24 cellular contexts compared by ENCODE assay signal in genomic region chr22:44063462-44064371, GRCh38. TPM values are rescaled to one million over a fixed set of nuclear protein-coding genes. Genes with fewer than 3 reads are reported as not detected.
DNase-seq lines count a peak whose midpoint lies in the region; ATAC-seq, FAIRE-seq and TF ChIP-seq lines count a peak whose summit lies in the region.
"Had no signal": no experiment of that assay in that cellular context is flagged by ENCODE, and none has a peak within 500 bp of the region (broad histone marks: within the 10 kb centered on the region; RNA-seq: fewer than 3 reads in every experiment).

No MANE protein-coding gene starts in this region.

- H3K27ac ChIP-seq in right cardiac atrium (ENCODE audit: low read length): no peak overlapping the region
- H3K27ac ChIP-seq in right atrium auricular region: no peak overlapping the region
- H3K27ac ChIP-seq in GM23338 (ENCODE audit: low read depth): no peak overlapping the region
- H3K27ac ChIP-seq in H1 (ENCODE audit: low read depth, low read length): no peak overlapping the region; the same call in 1 of the 2 replicates
- H3K27ac ChIP-seq: ascending aorta, HL-60, uterus, WERI-Rb-1 had no signal

- no peak overlapping the region for H3K4me2 ChIP-seq in GM23338
- no peak overlapping the region for H3K4me2 ChIP-seq in H1 (ENCODE audit: insufficient read depth in 1 of 2, low read depth in 2 of 2, low read length in 2 of 2)

- no peak overlapping the region for H3K56ac ChIP-seq in H1 (replicated peaks; ENCODE audit: insufficient read length, low read depth, low read length)

- H3K9ac ChIP-seq in H1 (replicated peaks in 1 of 4; ENCODE audit: extremely low read depth in 1 of 4, low read depth in 3 of 4, low read length in 3 of 4): no peak overlapping the region

- H4K8ac ChIP-seq in H1 (ENCODE audit: extremely low read depth, insufficient read depth, low read length): peak overlapping the region; percentile 18; the same call in 1 of the 2 replicates

- H3K36me3 ChIP-seq in right atrium auricular region (no peaks in the 10 kb centered on the region), GM23338 (ENCODE audit: insufficient read depth) (no peaks in the 10 kb centered on the region), H1 (ENCODE audit: control insufficient read depth in 2 of 4, insufficient read depth in 4 of 4, low read length in 3 of 4) (no peaks in the 10 kb centered on the region)
- H3K36me3 ChIP-seq: ascending aorta, uterus, WERI-Rb-1 had no signal

- no peak overlapping the region for H4K5ac ChIP-seq in H1 (ENCODE audit: insufficient read length, low read depth, low read length)

- no peaks in the 10 kb centered on the region for H3K27me3 ChIP-seq in right cardiac atrium (ENCODE audit: control insufficient read depth, insufficient read depth)
- H3K27me3 ChIP-seq in right atrium auricular region: no peaks in the 10 kb centered on the region
- no peaks in the 10 kb centered on the region for H3K27me3 ChIP-seq in GM23338 (ENCODE audit: insufficient read depth)
- no peaks in the 10 kb centered on the region for H3K27me3 ChIP-seq in H1 (replicated peaks in 1 of 4; ENCODE audit: control insufficient read depth in 3 of 4, extremely low read depth in 1 of 4, insufficient read depth in 3 of 4, low read length in 3 of 4)
- H3K27me3 ChIP-seq: ascending aorta, uterus had no signal

- ATAC-seq in right cardiac atrium: no peak
- ATAC-seq in GM23338: no peak
- ATAC-seq in stimulated activated naive B cell treated with anti-CD40 and anti-IgM and Interleukin-4, amounts not matched to agents 10 μg/mL and 1 μg/mL and 100 μg/mL, for 72 hours (replicated peaks): peak in 1 of 2 donors; percentile 23
- ATAC-seq: activated naive CD4-positive, alpha-beta T cell treated with anti-CD3 and anti-CD28 coated beads, Interleukin-2, amount 50 U/mL, for 72 hours; stimulated activated effector memory CD8-positive, alpha-beta T cell treated with anti-CD3 and anti-CD28 coated beads, Interleukin-12 subunit alpha, Interleukin-12 subunit beta, amount 100 ng/mL, for 72 hours had no signal

- no peaks in the 10 kb centered on the region for H3K23me2 ChIP-seq in H1 (ENCODE audit: low read depth, low read length)

- H3K9me2 ChIP-seq in GM23338 (ENCODE audit: insufficient read depth): no peaks in the 10 kb centered on the region

- peaks cover 6% of the 10 kb centered on the region for H3K9me3 Mint-ChIP-seq in GM23338
- H3K9me3 Mint-ChIP-seq in stimulated activated naive B cell treated with anti-CD40 and anti-IgM and Interleukin-4, amounts not matched to agents 10 μg/mL and 1 μg/mL and 100 μg/mL, for 72 hours: peaks cover 5% of the 10 kb centered on the region in 2 donors
- H3K9me3 Mint-ChIP-seq: activated naive CD4-positive, alpha-beta T cell treated with anti-CD3 and anti-CD28 coated beads, Interleukin-2, amount 50 U/mL, for 72 hours; stimulated activated effector memory CD8-positive, alpha-beta T cell treated with anti-CD3 and anti-CD28 coated beads, Interleukin-12 subunit alpha, Interleukin-12 subunit beta, amount 100 ng/mL, for 72 hours had no signal

- DNase-seq in right cardiac atrium (peak in 2 of 3 donors; percentile 43 to 51), right atrium auricular region (ENCODE audit: low spot score) (no peak), GM23338 (ENCODE audit: low spot score) (no peak), H1 (ENCODE audit: low read depth in 1 of 2, low spot score in 2 of 2) (no peak), iPS-NIHi7 (ENCODE audit: extremely low spot score) (no peak)
- peak; percentile 15 for DNase-seq in stimulated activated naive B cell treated with anti-CD40 and anti-IgM and Interleukin-4, amounts not matched to agents 10 μg/mL and 1 μg/mL and 100 μg/mL, for 72 hours
- DNase-seq in NK-92 treated with Interleukin-12 subunit alpha and Interleukin-12 subunit beta, amount 100 ng/mL, for 24 hours (lab: John Stamatoyannopoulos, UW): no peak
- no peak for DNase-seq in activated naive CD4-positive, alpha-beta T cell (lab: John Stamatoyannopoulos, UW)
- DNase-seq: activated CD4-positive, alpha-beta T cell treated with anti-CD3 and anti-CD28 coated beads, Interleukin-2, amount 50 U/mL, for 1 hour; Caco-2; central memory CD4-positive, alpha-beta T cell; DMS79; HCEC 1CT; kidney glomerular epithelial cell; NCI-H1048; NCI-H1694 treated with DMSO at 0.1 percent for 48 hours; NCI-H526 treated with DMSO at 0.1 percent for 48 hours; uterus; WERI-Rb-1 had no signal

- no peaks in the 10 kb centered on the region for H3F3A ChIP-seq in GM23338 (replicated peaks; ENCODE audit: low read depth)

- no peak overlapping the region for H3K18ac ChIP-seq in H1 (ENCODE audit: extremely low read depth, low read length)

- H3K4me1 ChIP-seq in right cardiac atrium (ENCODE audit: control insufficient read depth, insufficient read depth, low read length): no peaks in the 10 kb centered on the region
- H3K4me1 ChIP-seq in right atrium auricular region: peaks cover 0 to 49% of the 10 kb centered on the region in 2 donors
- H3K4me1 ChIP-seq in GM23338 (ENCODE audit: insufficient read depth): no peaks in the 10 kb centered on the region
- peaks cover 0 to 10% (median 7%) of the 10 kb centered on the region in 4 experiments; a peak in 5 of 7 replicates for H3K4me1 ChIP-seq in H1 (replicated peaks in 1 of 4; ENCODE audit: control insufficient read depth in 3 of 4, insufficient read depth in 4 of 4, low read length in 3 of 4)
- H3K4me1 ChIP-seq: ascending aorta had no signal

- H2AK5ac ChIP-seq in H1 (ENCODE audit: low read depth, low read length): no peak overlapping the region

- no peak for TF ChIP-seq EP300 in H1 (IDR thresholded peaks at IDR 0.05; ENCODE audit: borderline replicate concordance in 1 of 2, low read depth in 2 of 2, low read length in 2 of 2)

- POLR2A ChIA-PET in H1 (lab: Charles Lee; ENCODE audit: partially characterized antibody): interaction anchor here (0.9 kb wide), 1 partner anchor 47 kb away, joined by 3 read pairs; no protein-coding TSS in a partner anchor

- no peaks in the 10 kb centered on the region for H3K9me3 ChIP-seq in right cardiac atrium (ENCODE audit: control insufficient read depth, low read length)
- peaks cover 0 to 7% of the 10 kb centered on the region in 2 donors for H3K9me3 ChIP-seq in right atrium auricular region
- H3K9me3 ChIP-seq in H1 (ENCODE audit: insufficient read depth in 2 of 2, low read depth in 1 of 2, low read length in 1 of 2): no peaks in the 10 kb centered on the region
- H3K9me3 ChIP-seq: ascending aorta, Caco-2, uterus had no signal

- no peak overlapping the region for H3K4ac ChIP-seq in H1 (replicated peaks; ENCODE audit: insufficient read length, low read depth, low read length)

- no peak overlapping the region for H2BK20ac ChIP-seq in H1 (ENCODE audit: low read length)

- TF ChIP-seq CTCF in right atrium auricular region (IDR thresholded peaks at IDR 0.05): no peak
- TF ChIP-seq CTCF in GM23338 (conservative IDR thresholded peaks at IDR 0.05; ENCODE audit: low read depth in 2 of 2): no peak
- TF ChIP-seq CTCF in H1 (IDR thresholded peaks at IDR 0.05; ENCODE audit: control extremely low read depth in 1 of 3, insufficient read depth in 1 of 3, low read depth in 1 of 3, low read length in 3 of 3): no peak

- H2BK120ac ChIP-seq in H1 (replicated peaks; ENCODE audit: low read depth, low read length): no peak overlapping the region

- H3K79me1 ChIP-seq in H1 (ENCODE audit: low read depth, low read length): peaks cover 3% of the 10 kb centered on the region

- TF ChIP-seq POLR2A in H1 (IDR thresholded peaks at IDR 0.05; ENCODE audit: control extremely low read depth in 1 of 2, low read depth in 2 of 2, low read length in 2 of 2): no peak

- no peaks in the 10 kb centered on the region for H4K20me1 ChIP-seq in GM23338 (replicated peaks; ENCODE audit: insufficient read depth)
- no peaks in the 10 kb centered on the region for H4K20me1 ChIP-seq in H1 (replicated peaks in 1 of 2; ENCODE audit: control insufficient read depth in 1 of 2, insufficient read depth in 2 of 2, low read length in 2 of 2)

- no peak overlapping the region for H2BK15ac ChIP-seq in H1 (ENCODE audit: low read length)

- H2BK5ac ChIP-seq in H1 (ENCODE audit: low read depth, low read length): no peak overlapping the region; the same call in 1 of the 2 replicates

- intact Hi-C loops in right cardiac atrium (cut with DNase I): no loop called here

- CTCF ChIA-PET in H1 (lab: Charles Lee; ENCODE audit: partially characterized antibody): interaction anchor here (1.2 to 10.6 kb wide), 4 partner anchors 20 to 70 kb away, joined by 3 to 125 read pairs (median 4); no protein-coding TSS in a partner anchor

- peak overlapping the region; percentile 59; the same call in 1 of the 2 replicates for H3K27ac Mint-ChIP-seq in GM23338
- peak overlapping the region; percentile 86 for H3K27ac Mint-ChIP-seq in stimulated activated naive B cell treated with anti-CD40 and anti-IgM and Interleukin-4, amounts not matched to agents 10 μg/mL and 1 μg/mL and 100 μg/mL, for 72 hours
- H3K27ac Mint-ChIP-seq: activated naive CD4-positive, alpha-beta T cell treated with anti-CD3 and anti-CD28 coated beads, Interleukin-2, amount 50 U/mL, for 72 hours; stimulated activated effector memory CD8-positive, alpha-beta T cell treated with anti-CD3 and anti-CD28 coated beads, Interleukin-12 subunit alpha, Interleukin-12 subunit beta, amount 100 ng/mL, for 72 hours had no signal

- no peak for TF ChIP-seq RAD21 in H1 (IDR thresholded peaks at IDR 0.05 in 1 of 2, conservative IDR thresholded peaks at IDR 0.05 in 1 of 2; ENCODE audit: low read depth in 2 of 2, low read length in 2 of 2)

- H2BK12ac ChIP-seq in H1 (ENCODE audit: low read depth, low read length): no peak overlapping the region

- H3K4me3 ChIP-seq in right cardiac atrium (ENCODE audit: low read length) (no peak overlapping the region), right atrium auricular region (no peak overlapping the region), GM23338 (no peak overlapping the region), H1 (ENCODE audit: extremely low read depth in 1 of 4, insufficient read depth in 2 of 4, low read depth in 3 of 4, low read length in 4 of 4) (no peak overlapping the region)
- H3K4me3 ChIP-seq: ascending aorta, lung, uterus had no signal

- peaks cover 13% of the 10 kb centered on the region for H3K4me1 Mint-ChIP-seq in GM23338
- H3K4me1 Mint-ChIP-seq in stimulated activated naive B cell treated with anti-CD40 and anti-IgM and Interleukin-4, amounts not matched to agents 10 μg/mL and 1 μg/mL and 100 μg/mL, for 72 hours: peaks cover 40 to 68% of the 10 kb centered on the region in 2 donors

- 85% methylated on average over 35 of the region's 35 CpGs for WGBS in right cardiac atrium
- WGBS in H1 (ENCODE audit: extremely low coverage in 1 of 2, insufficient coverage in 1 of 2, insufficient read length in 1 of 2, insufficient replicate concordance in 2 of 2, low coverage in 1 of 2, low lambda C conversion rate in 2 of 2, missing lambda C conversion rate in 1 of 2), 2 experiments: 95% methylated on average over 26 of the region's 35 CpGs; no CpG with 5 or more reads in 1 of the 2 experiments

- no peak overlapping the region for H4K91ac ChIP-seq in H1 (replicated peaks; ENCODE audit: insufficient read length, low read length)

- FAIRE-seq in H1 (lab: Jason Lieb, UNC): no peak

- H3K79me2 ChIP-seq in GM23338 (replicated peaks; ENCODE audit: insufficient read depth): no peaks in the 10 kb centered on the region
- H3K79me2 ChIP-seq in H1 (ENCODE audit: control insufficient read depth in 1 of 2, insufficient read depth in 2 of 2, low read length in 2 of 2): no peaks in the 10 kb centered on the region

- H3K14ac ChIP-seq in H1 (ENCODE audit: insufficient read length): no peak overlapping the region

- no peaks in the 10 kb centered on the region for H3K36me3 Mint-ChIP-seq in GM23338 (ENCODE audit: low read depth)
- H3K36me3 Mint-ChIP-seq in stimulated activated naive B cell treated with anti-CD40 and anti-IgM and Interleukin-4, amounts not matched to agents 10 μg/mL and 1 μg/mL and 100 μg/mL, for 72 hours: peaks cover 22 to 51% of the 10 kb centered on the region in 2 donors
- H3K36me3 Mint-ChIP-seq: stimulated activated effector memory CD8-positive, alpha-beta T cell treated with anti-CD3 and anti-CD28 coated beads, Interleukin-12 subunit alpha, Interleukin-12 subunit beta, amount 100 ng/mL, for 72 hours had no signal

- H3K27me3 Mint-ChIP-seq in GM23338 (ENCODE audit: insufficient read depth, low read depth, poor library complexity): peaks cover 9% of the 10 kb centered on the region
- no peaks in the 10 kb centered on the region for H3K27me3 Mint-ChIP-seq in stimulated activated naive B cell treated with anti-CD40 and anti-IgM and Interleukin-4, amounts not matched to agents 10 μg/mL and 1 μg/mL and 100 μg/mL, for 72 hours

- H3K4me3 Mint-ChIP-seq in GM23338: no peak overlapping the region
- peak overlapping the region; percentile 39 to 53 for H3K4me3 Mint-ChIP-seq in stimulated activated naive B cell treated with anti-CD40 and anti-IgM and Interleukin-4, amounts not matched to agents 10 μg/mL and 1 μg/mL and 100 μg/mL, for 72 hours
- H3K4me3 Mint-ChIP-seq: stimulated activated effector memory CD8-positive, alpha-beta T cell treated with anti-CD3 and anti-CD28 coated beads, Interleukin-12 subunit alpha, Interleukin-12 subunit beta, amount 100 ng/mL, for 72 hours had no signal

- H3K23ac ChIP-seq in H1 (ENCODE audit: insufficient read length): no peak overlapping the region

- H2AFZ ChIP-seq in GM23338 (no peak overlapping the region), H1 (ENCODE audit: low read length) (no peak overlapping the region)

RNA-seq across cellular contexts. Expression of gene PARVB, which starts 39.6 kb away (rescaled TPM):
- total RNA-seq in right cardiac atrium (100 to 1,000 TPM in 2 of 4 donors, 10 to 100 TPM in 2; 85.9 to 124 (median 99.1) TPM), right atrium auricular region (10 to 100 TPM; 43.8 to 86.5 TPM)
- polyA plus RNA-seq in right cardiac atrium (44.0 TPM), GM23338 (2016; fragmentation: Nextera tagmentation; extraction: Ambion mirVana) (4.0 and 4.3 TPM in 2 replicates), H1 (2011; rRNA removed) (14.5 and 18.4 TPM in 2 replicates)
- 7.7 and 15.5 TPM in 2 replicates for total RNA-seq in GM23338 (2014; rRNA removed; shearing (Covaris generic))
- 18.6 and 19.4 TPM in 2 replicates for total RNA-seq in H1 (2021; fragmentation: NEBNext Ultra II Directional; extraction: Animal tissue kit (Norgen Biotek cat#: 25700))
- 17.5 TPM for polyA plus RNA-seq in H1 (2011; cell fraction: cytosol; rRNA removed)
- 14.7 TPM for polyA plus RNA-seq in H1 (2011; cell fraction: nucleus; rRNA removed)
- polyA plus RNA-seq in H1 (2012, experiment 1 of 2): 10.9 to 16.8 TPM (median 14.0 TPM) in 4 replicates
- polyA plus RNA-seq in H1 (2012, experiment 2 of 2): 10.7 TPM
- 7.5 TPM for polyA plus RNA-seq in H1 (2013, experiment 1 of 2)
- 7.3 TPM for polyA plus RNA-seq in H1 (2013, experiment 2 of 2)
- polyA minus RNA-seq in H1 (2011; rRNA and poly(A)+ RNA removed): 7.6 and 7.7 TPM in 2 replicates
- polyA minus RNA-seq in H1 (2011; cell fraction: cytosol; rRNA and poly(A)+ RNA removed): 5.4 TPM
- 2.2 TPM for polyA minus RNA-seq in H1 (2011; cell fraction: nucleus; rRNA and poly(A)+ RNA removed)

Comparison
In these comparisons a context has a peak if more than half of its experiments do, and no peak if none do; other contexts are left out.
1. DNase-seq: peak in right cardiac atrium (2 of 3) and stimulated activated naive B cell treated with anti-CD40 and anti-IgM and Interleukin-4, amounts not matched to agents 10 μg/mL and 1 μg/mL and 100 μg/mL, for 72 hours (single experiment); none in right atrium auricular region (single experiment), GM23338 (single experiment), H1 (0 of 2), iPS-NIHi7 (single experiment), NK-92 treated with Interleukin-12 subunit alpha and Interleukin-12 subunit beta, amount 100 ng/mL, for 24 hours (single experiment) and activated naive CD4-positive, alpha-beta T cell (0 of 4).